Comparison of ENCODE assay signal across 8 cellular contexts in genomic region chr3:72848703-72849081, GRCh38. TPM values are rescaled to one million over a fixed set of nuclear protein-coding genes. Genes with fewer than 3 reads are reported as not detected.
DNase-seq lines count a peak whose midpoint lies in the region; ATAC-seq and TF ChIP-seq lines count a peak whose summit lies in the region.

No MANE protein-coding gene starts in this region.

- no peaks in the 10 kb centered on the region for H3K9me3 ChIP-seq in right lobe of liver
- no peaks in the 10 kb centered on the region for H3K9me3 ChIP-seq in thymus (ENCODE audit: control insufficient read depth)

- ATAC-seq in HG02798 (IDR thresholded peaks at IDR 0.05; ENCODE audit: poor library complexity, unreplicated experiment) (peak; percentile 43), right lobe of liver (peak in 3 of 4 donors; percentile 1 to 18 (median 3))

- H3K27ac ChIP-seq in right lobe of liver (no peak overlapping the region), thymus (ENCODE audit: low read depth) (no peak overlapping the region)

- intact Hi-C loops in right lobe of liver (cut with DNase I) = no loop called here

- WGBS in right lobe of liver (ENCODE audit: insufficient coverage, low coverage, low lambda C conversion rate, missing lambda C conversion rate) = under 1% methylated on average over 11 of the region's 11 CpGs
- WGBS in thymus = under 1% methylated on average over 11 of the region's 11 CpGs

- DNase-seq in activated CD8-positive, alpha-beta memory T cell treated with anti-CD3 and anti-CD28 coated beads, Interleukin-2, amount 50 U/mL, for 1 hour (ENCODE audit: extremely low read depth) = peak; percentile 10
- no peak for DNase-seq in activated CD8-positive, alpha-beta memory T cell treated with anti-CD3 and anti-CD28 coated beads, Interleukin-2, amount 50 U/mL, for 48 hours
- DNase-seq in NCI-H69 (lab: John Stamatoyannopoulos, UW) (peak; percentile 69), astrocyte of the cerebellum (ENCODE audit: low read depth) (no peak), right lobe of liver (no peak)
- no peak for DNase-seq in activated CD8-positive, alpha-beta memory T cell treated with anti-CD3 and anti-CD28 coated beads, Interleukin-2, amount 50 U/mL, for 4 hours

- H3K4me3 ChIP-seq in astrocyte of the cerebellum (ENCODE audit: low read depth, low read length) (peak overlapping the region; percentile 94), right lobe of liver (peak overlapping the region; percentile 72 to 87 (median 75)), thymus (ENCODE audit: low read length) (peak overlapping the region; percentile 68)

- TF ChIP-seq CTCF in astrocyte of the cerebellum (IDR thresholded peaks at IDR 0.05; ENCODE audit: low read depth, low read length, missing control alignments) (no peak), right lobe of liver (IDR thresholded peaks at IDR 0.05) (no peak)

- H3K36me3 ChIP-seq in right lobe of liver (no peaks in the 10 kb centered on the region), thymus (ENCODE audit: control insufficient read depth, insufficient read depth) (no peaks in the 10 kb centered on the region)

- H3K4me1 ChIP-seq in right lobe of liver (peaks cover 0 to 18% (median 0%) of the 10 kb centered on the region in 4 donors), thymus (ENCODE audit: control insufficient read depth, insufficient read depth, low read length) (peaks cover 20% of the 10 kb centered on the region)

- TF ChIP-seq POLR2A in right lobe of liver (IDR thresholded peaks at IDR 0.05) = no peak

- in situ Hi-C loops in astrocyte of the cerebellum (cut with HindIII; ENCODE audit: low sequenced_read_pairs) = loop anchor here (25.0 kb wide), 1 partner anchor 1111 kb away; the partner anchor contains the start of gene EIF4E3

- H3K27me3 ChIP-seq in right lobe of liver = no peaks in the 10 kb centered on the region
- H3K27me3 ChIP-seq in thymus (ENCODE audit: control insufficient read depth, insufficient read depth) = no peaks in the 10 kb centered on the region

RNA-seq across cellular contexts. Expression of gene SHQ1, which starts 0.4 kb away (rescaled TPM):
- 1 to 10 TPM; 5.1 to 9.9 (median 7.9) TPM for total RNA-seq in right lobe of liver
- 17.4 TPM for polyA plus RNA-seq in thymus

RNA-seq across cellular contexts. Expression of gene GXYLT2, which starts 39.2 kb away (rescaled TPM):
- total RNA-seq in right lobe of liver = under 1 TPM in 5 of 6 experiments, not detected in 1; 0.06 to 0.69 (median 0.12) TPM
- 2.9 TPM for polyA plus RNA-seq in thymus

Comparison
In these comparisons a context has a peak if more than half of its experiments do, and no peak if none do; other contexts are left out.
1. DNase-seq: peak in activated CD8-positive, alpha-beta memory T cell treated with anti-CD3 and anti-CD28 coated beads, Interleukin-2, amount 50 U/mL, for 1 hour (single experiment) and NCI-H69 (single experiment); none in activated CD8-positive, alpha-beta memory T cell treated with anti-CD3 and anti-CD28 coated beads, Interleukin-2, amount 50 U/mL, for 48 hours (single experiment), astrocyte of the cerebellum (single experiment), right lobe of liver (0 of 3) and activated CD8-positive, alpha-beta memory T cell treated with anti-CD3 and anti-CD28 coated beads, Interleukin-2, amount 50 U/mL, for 4 hours (single experiment).
2. Peak in every context shown above with its lines, with median percentiles within 50 percentile points of each other: H3K4me3 ChIP-seq.